34 cellular contexts compared by ENCODE assay signal in the genomic region with DNA sequence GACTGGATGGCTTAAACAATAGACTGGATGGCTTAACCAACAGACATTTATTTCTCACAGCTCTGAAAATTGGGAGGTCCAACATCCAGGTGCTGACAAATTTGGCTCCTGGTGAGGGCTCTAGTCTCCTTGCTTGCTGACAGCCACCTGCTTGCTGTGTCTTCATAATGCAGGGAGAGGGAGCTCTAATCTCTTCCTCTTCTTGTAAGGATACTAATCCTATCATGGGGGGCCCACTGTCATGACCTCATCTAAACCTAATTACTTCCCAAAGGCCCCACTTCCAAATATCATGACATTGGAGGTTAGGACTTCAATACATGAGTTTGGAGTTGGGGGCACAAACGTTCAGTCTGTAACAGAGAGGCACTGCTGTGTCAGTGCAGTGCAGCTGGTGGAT. TPM values are rescaled to one million over a fixed set of nuclear protein-coding genes. Genes with fewer than 3 reads are reported as not detected.
A peak's percentile ranks its signal among the peaks of the same experiment; 100 is the strongest.
DNase-seq lines count a peak whose midpoint lies in the region; ATAC-seq, FAIRE-seq and TF ChIP-seq lines count a peak whose summit lies in the region.
"Had no signal": no experiment of that assay in that cellular context is flagged by ENCODE, and none has a peak within 500 bp of the region (broad histone marks: within the 10 kb centered on the region; RNA-seq: fewer than 3 reads in every experiment).

No MANE protein-coding gene starts in this region.

- no peak overlapping the region for H3K27ac Mint-ChIP-seq in osteocyte (ENCODE audit: unreplicated experiment)
- H3K27ac Mint-ChIP-seq in natural killer cell treated with Interleukin-12 subunit alpha and Interleukin-12 subunit beta and Interleukin-15 and Interleukin-18, amount 100 ng/mL, for 72 hours, result no peak overlapping the region
- H3K27ac Mint-ChIP-seq: activated CD4-positive, alpha-beta T cell treated with anti-CD3 and anti-CD28 coated beads, Interleukin-2, amount 10 ng/mL, durations not matched to agents 24 days and 14 days; activated naive CD8-positive, alpha-beta T cell; CD4-positive, alpha-beta memory T cell; memory B cell; stimulated activated naive CD8-positive, alpha-beta T cell treated with anti-CD3 and anti-CD28 coated beads, Interleukin-15, Interleukin-2, amounts not matched to agents 100 ng/mL and 50 ng/mL, for 24 hours had no signal

- no peak for ATAC-seq in GM19023 (IDR thresholded peaks at IDR 0.05; ENCODE audit: unreplicated experiment)
- no peak for ATAC-seq in natural killer cell treated with Interleukin-12 subunit alpha and Interleukin-12 subunit beta and Interleukin-15 and Interleukin-18, amount 100 ng/mL, for 72 hours
- ATAC-seq: left lobe of liver, sciatic nerve had no signal

- no peaks in the 10 kb centered on the region for H3K9me2 ChIP-seq in OCI-LY1 (ENCODE audit: low read depth, low read length)

- no peaks in the 10 kb centered on the region for H3F3A ChIP-seq in OCI-LY1 (ENCODE audit: insufficient read depth, low read length)

- H3K9me3 Mint-ChIP-seq in osteocyte (ENCODE audit: unreplicated experiment), result no peaks in the 10 kb centered on the region
- no peaks in the 10 kb centered on the region for H3K9me3 Mint-ChIP-seq in natural killer cell treated with Interleukin-12 subunit alpha and Interleukin-12 subunit beta and Interleukin-15 and Interleukin-18, amount 100 ng/mL, for 72 hours
- H3K9me3 Mint-ChIP-seq: stimulated activated naive CD8-positive, alpha-beta T cell treated with anti-CD3 and anti-CD28 coated beads, Interleukin-15, Interleukin-2, amounts not matched to agents 100 ng/mL and 50 ng/mL, for 24 hours had no signal

- no peaks in the 10 kb centered on the region for H3K79me2 ChIP-seq in OCI-LY1 (ENCODE audit: insufficient read depth, low read length)

- H3K4me1 ChIP-seq in OCI-LY1 (ENCODE audit: insufficient read depth, low read length, severe bottlenecking), result no peaks in the 10 kb centered on the region
- H3K4me1 ChIP-seq: breast epithelium, testis had no signal

- H3K27me3 ChIP-seq in OCI-LY1 (ENCODE audit: insufficient read depth, low read length) (no peaks in the 10 kb centered on the region), bronchial epithelial cell (ENCODE audit: control insufficient read depth, insufficient read depth, low read length) (peaks cover 15% of the 10 kb centered on the region)
- H3K27me3 ChIP-seq: testis had no signal

- DNase-seq in DMS 273 (lab: John Stamatoyannopoulos, UW; ENCODE audit: unreplicated experiment), result peak; percentile 22
- DNase-seq in DMS 273 treated with DMSO at 0.1 percent for 48 hours (lab: John Stamatoyannopoulos, UW), result no peak
- DNase-seq in bronchial epithelial cell (ENCODE audit: low read depth), result no peak
- no peak for DNase-seq in osteocyte (ENCODE audit: extremely low spot score, unreplicated experiment)
- no peak for DNase-seq in natural killer cell treated with Interleukin-12 subunit alpha and Interleukin-12 subunit beta and Interleukin-15 and Interleukin-18, amount 100 ng/mL, for 72 hours (ENCODE audit: low spot score)
- no peak for DNase-seq in HUDEP-2 (lab: John Stamatoyannopoulos, UW; ENCODE audit: unreplicated experiment in 76 of 76)
- DNase-seq: 8988T; activated CD4-positive, alpha-beta T cell treated with anti-CD3 and anti-CD28 coated beads, Interleukin-2, amount 10 ng/mL, durations not matched to agents 24 days and 14 days; activated effector memory CD4-positive, alpha-beta T cell treated with Interleukin-2 at 50 U/mL for 16 hours; AML-193; CD4-positive, alpha-beta memory T cell; hypothalamus; KG1; MG63; NCI-H2029; NCI-H524 treated with DMSO at 0.1 percent for 48 hours; NK-92 treated with Interleukin-12 subunit alpha and Interleukin-12 subunit beta, amount 100 ng/mL, for 24 hours; Peyer's patch; SHP77; stimulated activated CD8-positive, alpha-beta memory T cell treated with anti-CD3 and anti-CD28 coated beads, Interleukin-4, amount 100 ng/mL, for 48 hours; T1000; testis had no signal

- H3K4me3 ChIP-seq in OCI-LY1 (ENCODE audit: low read depth, low read length, poor library complexity, severe bottlenecking) (no peak overlapping the region), bronchial epithelial cell (ENCODE audit: low read depth, low read length) (no peak overlapping the region)
- H3K4me3 ChIP-seq: breast epithelium, MG63, Peyer's patch, prostate gland, testis had no signal

- H3K9ac ChIP-seq in OCI-LY1 (ENCODE audit: low read length), result no peak overlapping the region

- no peaks in the 10 kb centered on the region for H3K36me3 ChIP-seq in OCI-LY1 (ENCODE audit: insufficient read depth, low read length)
- no peaks in the 10 kb centered on the region for H3K36me3 ChIP-seq in bronchial epithelial cell (ENCODE audit: control insufficient read depth, insufficient read depth, low read length)
- H3K36me3 ChIP-seq: breast epithelium, MG63, Peyer's patch, prostate gland had no signal

- no peaks in the 10 kb centered on the region for H4K20me1 ChIP-seq in OCI-LY1 (ENCODE audit: insufficient read depth, low read length)

- H3K4me1 Mint-ChIP-seq in osteocyte (ENCODE audit: unreplicated experiment), result peaks cover 41% of the 10 kb centered on the region
- peaks cover 0 to 4% of the 10 kb centered on the region in 2 donors for H3K4me1 Mint-ChIP-seq in natural killer cell treated with Interleukin-12 subunit alpha and Interleukin-12 subunit beta and Interleukin-15 and Interleukin-18, amount 100 ng/mL, for 72 hours (ENCODE audit: low read depth in 2 of 2)

- H2AFZ ChIP-seq in OCI-LY1 (ENCODE audit: low read length), result no peak overlapping the region

- H3K36me3 Mint-ChIP-seq in osteocyte (ENCODE audit: unreplicated experiment), result no peaks in the 10 kb centered on the region
- peaks cover 6% of the 10 kb centered on the region for H3K36me3 Mint-ChIP-seq in natural killer cell treated with Interleukin-12 subunit alpha and Interleukin-12 subunit beta and Interleukin-15 and Interleukin-18, amount 100 ng/mL, for 72 hours
- H3K36me3 Mint-ChIP-seq: activated naive CD8-positive, alpha-beta T cell; CD4-positive, alpha-beta memory T cell; memory B cell had no signal

- no peak overlapping the region for H3K4me3 Mint-ChIP-seq in osteocyte (ENCODE audit: unreplicated experiment)
- H3K4me3 Mint-ChIP-seq in natural killer cell treated with Interleukin-12 subunit alpha and Interleukin-12 subunit beta and Interleukin-15 and Interleukin-18, amount 100 ng/mL, for 72 hours, result no peak overlapping the region
- H3K4me3 Mint-ChIP-seq: activated CD4-positive, alpha-beta T cell treated with anti-CD3 and anti-CD28 coated beads, Interleukin-2, amount 10 ng/mL, durations not matched to agents 24 days and 14 days; activated naive CD8-positive, alpha-beta T cell; CD4-positive, alpha-beta memory T cell; memory B cell; stimulated activated naive CD8-positive, alpha-beta T cell treated with anti-CD3 and anti-CD28 coated beads, Interleukin-15, Interleukin-2, amounts not matched to agents 100 ng/mL and 50 ng/mL, for 24 hours had no signal

- no peaks in the 10 kb centered on the region for H3K9me3 ChIP-seq in OCI-LY1 (ENCODE audit: low read length)
- H3K9me3 ChIP-seq: breast epithelium, MG63, Peyer's patch, prostate gland, testis had no signal

- peaks cover 11% of the 10 kb centered on the region for H3K27me3 Mint-ChIP-seq in osteocyte (ENCODE audit: unreplicated experiment)
- H3K27me3 Mint-ChIP-seq in natural killer cell treated with Interleukin-12 subunit alpha and Interleukin-12 subunit beta and Interleukin-15 and Interleukin-18, amount 100 ng/mL, for 72 hours, result peaks cover 54 to 78% of the 10 kb centered on the region in 2 donors

- TF ChIP-seq CTCF in OCI-LY1 (IDR thresholded peaks at IDR 0.05; ENCODE audit: low read length) (peak; percentile 25; the same call in 1 of the 2 replicates), bronchial epithelial cell (IDR thresholded peaks at IDR 0.05; ENCODE audit: insufficient read depth, low read length, severe bottlenecking) (no peak), osteocyte (IDR thresholded peaks at IDR 0.05) (peak; percentile 32)

- peak; percentile 55 for FAIRE-seq in bronchial epithelial cell (lab: Jason Lieb, UNC)
- FAIRE-seq: colon, GM12891, HTR-8/SVneo had no signal

- no peak overlapping the region for H3K27ac ChIP-seq in OCI-LY1 (ENCODE audit: low read depth, low read length, poor library complexity, severe bottlenecking)
- H3K27ac ChIP-seq: breast epithelium, Peyer's patch, prostate gland, testis had no signal

- no peak overlapping the region for H3K4me2 ChIP-seq in OCI-LY1 (ENCODE audit: low read length)

RNA-seq across cellular contexts. Expression of a gene that starts 26.4 kb away (rescaled TPM):
- total RNA-seq in bronchial epithelial cell (2.3 and 3.4 TPM in 2 replicates), osteocyte (64.1 and 73.4 TPM in 2 replicates)
- 1 to 10 TPM; 1.5 to 2.0 TPM for total RNA-seq in natural killer cell treated with Interleukin-12 subunit alpha and Interleukin-12 subunit beta and Interleukin-15 and Interleukin-18, amount 100 ng/mL, for 72 hours
- total RNA-seq: CD4-positive, alpha-beta memory T cell; left lobe of liver had no signal

Comparison
In these comparisons a context has a peak if more than half of its experiments do, and no peak if none do; other contexts are left out.
1. RNA of a gene that starts 26.4 kb away (total RNA-seq): 64.1 to 73.4 TPM in osteocyte; 2.3 to 3.4 TPM in bronchial epithelial cell and 1.5 to 2.0 TPM in natural killer cell treated with Interleukin-12 subunit alpha and Interleukin-12 subunit beta and Interleukin-15 and Interleukin-18, amount 100 ng/mL, for 72 hours; every median in the first group is over 10 times any median in the second.